11 cellular contexts compared by ENCODE assay signal in the genomic region with DNA sequence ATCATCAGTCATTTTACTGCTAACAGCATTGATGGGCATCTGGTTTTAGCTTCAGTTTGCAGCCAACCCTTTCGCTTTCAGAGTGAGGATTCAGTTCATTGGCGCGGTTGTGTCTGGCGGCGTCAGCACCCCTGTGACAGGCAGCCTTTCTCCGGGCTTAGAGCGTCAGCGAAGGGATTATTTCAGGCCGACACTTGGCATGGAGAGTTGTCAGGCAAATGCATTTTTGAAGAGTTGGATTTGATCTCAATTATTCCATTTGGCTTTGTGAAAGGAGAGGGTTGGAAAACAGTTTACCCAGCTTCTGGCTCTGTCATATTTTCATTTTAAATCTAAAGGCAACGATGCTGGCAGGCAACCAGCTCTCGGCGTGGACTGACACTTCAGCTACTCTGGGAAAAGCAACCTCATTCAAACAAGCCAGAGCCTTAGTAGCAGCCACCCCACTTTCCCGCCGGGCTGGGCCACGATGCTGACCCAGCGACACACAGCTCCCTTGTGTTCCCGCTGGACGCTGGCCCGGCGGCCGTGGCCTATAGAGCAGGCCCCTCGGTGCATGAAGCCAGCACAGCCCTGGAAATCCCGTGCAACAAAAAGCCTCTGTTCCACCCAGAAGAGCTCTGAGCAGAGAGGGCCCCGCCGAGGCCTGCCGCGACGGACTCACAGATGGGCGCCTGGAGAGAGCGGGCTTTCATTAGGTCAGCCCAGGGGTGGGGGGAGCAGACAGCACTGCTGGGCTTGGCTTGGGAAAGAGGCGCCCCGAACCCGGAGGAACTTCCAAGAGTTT. TPM values are rescaled to one million over a fixed set of nuclear protein-coding genes. Genes with fewer than 3 reads are reported as not detected.
A peak's percentile ranks its signal among the peaks of the same experiment; 100 is the strongest.
DNase-seq lines count a peak whose midpoint lies in the region; ATAC-seq and TF ChIP-seq lines count a peak whose summit lies in the region.
"Had no signal": no experiment of that assay in that cellular context is flagged by ENCODE, and none has a peak within 500 bp of the region (broad histone marks: within the 10 kb centered on the region; RNA-seq: fewer than 3 reads in every experiment).

No MANE protein-coding gene starts in this region.

- no peaks in the 10 kb centered on the region for H3K9me2 ChIP-seq in GM23338 (ENCODE audit: insufficient read depth)

- ATAC-seq in GM23338 (peak; percentile 66), left cardiac atrium (peak; percentile 70 to 80), sciatic nerve (peak; percentile 90), HG02610 (IDR thresholded peaks at IDR 0.05; ENCODE audit: unreplicated experiment) (no peak)
- ATAC-seq in stimulated activated naive CD8-positive, alpha-beta T cell treated with anti-CD3 and anti-CD28 coated beads, Interleukin-15, amount 100 ng/mL, for 72 hours: no peak

- no peaks in the 10 kb centered on the region for H3K36me3 Mint-ChIP-seq in GM23338 (ENCODE audit: low read depth)
- H3K36me3 Mint-ChIP-seq in Caco-2 (ENCODE audit: insufficient read depth, unreplicated experiment): no peaks in the 10 kb centered on the region

- intact Hi-C loops in left cardiac atrium (cut with DNase I): no loop called here
- intact Hi-C loops in sciatic nerve (cut with DNase I): no loop called here
- intact Hi-C loops in Caco-2 (cut with micrococcal nuclease; ENCODE audit: unreplicated experiment): no loop called here

- H3K36me3 ChIP-seq in GM23338 (ENCODE audit: insufficient read depth) (no peaks in the 10 kb centered on the region), WERI-Rb-1 (no peaks in the 10 kb centered on the region), Caco-2 (ENCODE audit: control insufficient read depth, insufficient read depth, low read length) (no peaks in the 10 kb centered on the region)
- H3K36me3 ChIP-seq: adrenal gland had no signal

- H3K9me3 ChIP-seq in WERI-Rb-1 (ENCODE audit: severe bottlenecking): no peaks in the 10 kb centered on the region
- H3K9me3 ChIP-seq in Caco-2: no peaks in the 10 kb centered on the region
- H3K9me3 ChIP-seq: adrenal gland had no signal

- H3K27me3 Mint-ChIP-seq in GM23338 (ENCODE audit: insufficient read depth, low read depth, poor library complexity): peaks cover 2% of the 10 kb centered on the region
- no peaks in the 10 kb centered on the region for H3K27me3 Mint-ChIP-seq in stimulated activated naive CD8-positive, alpha-beta T cell treated with anti-CD3 and anti-CD28 coated beads, Interleukin-15, amount 100 ng/mL, for 72 hours
- H3K27me3 Mint-ChIP-seq in Caco-2 (ENCODE audit: insufficient read depth, unreplicated experiment): no peaks in the 10 kb centered on the region

- no peaks in the 10 kb centered on the region for H3K9me3 Mint-ChIP-seq in GM23338
- H3K9me3 Mint-ChIP-seq in stimulated activated naive CD8-positive, alpha-beta T cell treated with anti-CD3 and anti-CD28 coated beads, Interleukin-15, amount 100 ng/mL, for 72 hours: no peaks in the 10 kb centered on the region
- H3K9me3 Mint-ChIP-seq in Caco-2 (ENCODE audit: unreplicated experiment): no peaks in the 10 kb centered on the region

- no peaks in the 10 kb centered on the region for H3F3A ChIP-seq in GM23338 (replicated peaks; ENCODE audit: low read depth)

- no peaks in the 10 kb centered on the region for H4K20me1 ChIP-seq in GM23338 (replicated peaks; ENCODE audit: insufficient read depth)

- no TSS peak for BruUV-seq in Caco-2 (replicated peaks; lab: Mats Ljungman, UMichigan)

- POLR2A ChIA-PET in Caco-2 (lab: Charles Lee): no interaction called here

- no peak overlapping the region for H3K27ac ChIP-seq in GM23338 (ENCODE audit: low read depth)
- peak overlapping the region; percentile 21; the same call in 1 of the 2 replicates for H3K27ac ChIP-seq in WERI-Rb-1

- peaks cover 3% of the 10 kb centered on the region for H3K4me1 Mint-ChIP-seq in GM23338
- no peaks in the 10 kb centered on the region for H3K4me1 Mint-ChIP-seq in stimulated activated naive CD8-positive, alpha-beta T cell treated with anti-CD3 and anti-CD28 coated beads, Interleukin-15, amount 100 ng/mL, for 72 hours
- H3K4me1 Mint-ChIP-seq in Caco-2 (ENCODE audit: low read depth, unreplicated experiment): no peaks in the 10 kb centered on the region

- no peak overlapping the region for H3K27ac Mint-ChIP-seq in GM23338
- no peak overlapping the region for H3K27ac Mint-ChIP-seq in stimulated activated naive CD8-positive, alpha-beta T cell treated with anti-CD3 and anti-CD28 coated beads, Interleukin-15, amount 100 ng/mL, for 72 hours
- no peak overlapping the region for H3K27ac Mint-ChIP-seq in Caco-2 (ENCODE audit: unreplicated experiment)

- H3K4me3 Mint-ChIP-seq in GM23338 (no peak overlapping the region), Caco-2 (ENCODE audit: unreplicated experiment) (no peak overlapping the region)
- H3K4me3 Mint-ChIP-seq in stimulated activated naive CD8-positive, alpha-beta T cell treated with anti-CD3 and anti-CD28 coated beads, Interleukin-15, amount 100 ng/mL, for 72 hours: no peak overlapping the region

- TF ChIP-seq CTCF in GM23338 (conservative IDR thresholded peaks at IDR 0.05; ENCODE audit: low read depth in 2 of 2): no peak
- TF ChIP-seq CTCF in WERI-Rb-1 (IDR thresholded peaks at IDR 0.05; ENCODE audit: low read depth, low read length): no peak
- TF ChIP-seq CTCF in Caco-2 (IDR thresholded peaks at IDR 0.05; ENCODE audit: insufficient read depth in 1 of 2, low read depth in 1 of 2, low read length in 1 of 2, severe bottlenecking in 1 of 2, unreplicated experiment in 1 of 2): no peak

- H3K4me3 ChIP-seq in GM23338: no peak overlapping the region
- H3K4me3 ChIP-seq in WERI-Rb-1 (ENCODE audit: low read depth, low read length): peak overlapping the region; percentile 6
- no peak overlapping the region for H3K4me3 ChIP-seq in Caco-2 (ENCODE audit: low read depth, low read length)
- H3K4me3 ChIP-seq: adrenal gland had no signal

- peak overlapping the region; percentile 59 for H2AFZ ChIP-seq in GM23338

- no peak overlapping the region for H3K4me2 ChIP-seq in GM23338

- no peaks in the 10 kb centered on the region for H3K27me3 ChIP-seq in GM23338 (ENCODE audit: insufficient read depth)
- H3K27me3 ChIP-seq in WERI-Rb-1 (ENCODE audit: insufficient read depth, low read depth, severe bottlenecking): no peaks in the 10 kb centered on the region
- no peaks in the 10 kb centered on the region for H3K27me3 ChIP-seq in Caco-2 (replicated peaks; ENCODE audit: control insufficient read depth, insufficient read depth, low read length)
- H3K27me3 ChIP-seq: adrenal gland had no signal

- no peaks in the 10 kb centered on the region for H3K79me2 ChIP-seq in GM23338 (replicated peaks; ENCODE audit: insufficient read depth)

- H3K4me1 ChIP-seq in GM23338 (ENCODE audit: insufficient read depth) (no peaks in the 10 kb centered on the region), Caco-2 (no peaks in the 10 kb centered on the region)

- DNase-seq in GM23338 (ENCODE audit: low spot score): peak; percentile 44
- peak; percentile 76 for DNase-seq in WERI-Rb-1
- peak; percentile 46 for DNase-seq in left cardiac atrium
- DNase-seq in sciatic nerve (ENCODE audit: low spot score): peak; percentile 87
- no peak for DNase-seq in stimulated activated naive CD8-positive, alpha-beta T cell treated with anti-CD3 and anti-CD28 coated beads, Interleukin-15, amount 100 ng/mL, for 72 hours
- DNase-seq in stimulated activated CD4-positive, alpha-beta T cell treated with anti-CD3 and anti-CD28 coated beads, Interleukin-2, amount 100 ng/mL, for 24 hours: no peak
- no peak for DNase-seq in Caco-2
- DNase-seq: DMS 273 treated with DMSO at 0.1 percent for 48 hours, NCI-H1694 had no signal

- CTCF ChIA-PET in Caco-2 (lab: Charles Lee): no interaction called here

TF ChIP-seq in GM23338, 12 proteins besides CTCF, POLR2A, EP300 and RAD21:
- TF ChIP-seq CREB1 (CRISPR knock-in tag; IDR thresholded peaks at IDR 0.05; ENCODE audit: low read depth) (no peak), ZNF331 (CRISPR knock-in tag; IDR thresholded peaks at IDR 0.05; ENCODE audit: low read depth) (no peak), NANOG (IDR thresholded peaks at IDR 0.05; ENCODE audit: borderline replicate concordance) (no peak), JUNB (IDR thresholded peaks at IDR 0.05; ENCODE audit: unreplicated experiment) (no peak), ZNF114 (CRISPR knock-in tag; IDR thresholded peaks at IDR 0.05) (no peak), EZH2 (IDR thresholded peaks at IDR 0.05; ENCODE audit: low read depth, unreplicated experiment) (no peak), STAT1 (IDR thresholded peaks at IDR 0.05; ENCODE audit: unreplicated experiment) (no peak), POLR2AphosphoS5 (IDR thresholded peaks at IDR 0.05; ENCODE audit: low read depth) (no peak)
- TF ChIP-seq, protein P1, sequence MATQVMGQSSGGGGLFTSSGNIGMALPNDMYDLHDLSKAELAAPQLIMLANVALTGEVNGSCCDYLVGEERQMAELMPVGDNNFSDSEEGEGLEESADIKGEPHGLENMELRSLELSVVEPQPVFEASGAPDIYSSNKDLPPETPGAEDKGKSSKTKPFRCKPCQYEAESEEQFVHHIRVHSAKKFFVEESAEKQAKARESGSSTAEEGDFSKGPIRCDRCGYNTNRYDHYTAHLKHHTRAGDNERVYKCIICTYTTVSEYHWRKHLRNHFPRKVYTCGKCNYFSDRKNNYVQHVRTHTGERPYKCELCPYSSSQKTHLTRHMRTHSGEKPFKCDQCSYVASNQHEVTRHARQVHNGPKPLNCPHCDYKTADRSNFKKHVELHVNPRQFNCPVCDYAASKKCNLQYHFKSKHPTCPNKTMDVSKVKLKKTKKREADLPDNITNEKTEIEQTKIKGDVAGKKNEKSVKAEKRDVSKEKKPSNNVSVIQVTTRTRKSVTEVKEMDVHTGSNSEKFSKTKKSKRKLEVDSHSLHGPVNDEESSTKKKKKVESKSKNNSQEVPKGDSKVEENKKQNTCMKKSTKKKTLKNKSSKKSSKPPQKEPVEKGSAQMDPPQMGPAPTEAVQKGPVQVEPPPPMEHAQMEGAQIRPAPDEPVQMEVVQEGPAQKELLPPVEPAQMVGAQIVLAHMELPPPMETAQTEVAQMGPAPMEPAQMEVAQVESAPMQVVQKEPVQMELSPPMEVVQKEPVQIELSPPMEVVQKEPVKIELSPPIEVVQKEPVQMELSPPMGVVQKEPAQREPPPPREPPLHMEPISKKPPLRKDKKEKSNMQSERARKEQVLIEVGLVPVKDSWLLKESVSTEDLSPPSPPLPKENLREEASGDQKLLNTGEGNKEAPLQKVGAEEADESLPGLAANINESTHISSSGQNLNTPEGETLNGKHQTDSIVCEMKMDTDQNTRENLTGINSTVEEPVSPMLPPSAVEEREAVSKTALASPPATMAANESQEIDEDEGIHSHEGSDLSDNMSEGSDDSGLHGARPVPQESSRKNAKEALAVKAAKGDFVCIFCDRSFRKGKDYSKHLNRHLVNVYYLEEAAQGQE (IDR thresholded peaks at IDR 0.05; ENCODE audit: unreplicated experiment): no peak

RNA-seq across cellular contexts. Expression of a gene that starts 28.9 kb away (rescaled TPM):
- 255 and 263 TPM in 2 replicates for total RNA-seq in GM23338 (2014; rRNA removed; shearing (Covaris generic))
- polyA plus RNA-seq in GM23338 (2016; fragmentation: Nextera tagmentation; extraction: Ambion mirVana): 75.0 and 78.0 TPM in 2 replicates
- total RNA-seq in left cardiac atrium (10 to 100 TPM; 17.5 to 22.7 TPM), sciatic nerve (44.4 TPM), Caco-2 (2022) (49.3 and 52.8 TPM in 2 replicates)

Comparison
In these comparisons a context has a peak if more than half of its experiments do, and no peak if none do; other contexts are left out.
1. ATAC-seq: peak in GM23338 (single experiment), left cardiac atrium (2 of 2) and sciatic nerve (single experiment); none in HG02610 (single experiment) and stimulated activated naive CD8-positive, alpha-beta T cell treated with anti-CD3 and anti-CD28 coated beads, Interleukin-15, amount 100 ng/mL, for 72 hours (single experiment).
2. DNase-seq: peak in GM23338 (single experiment), WERI-Rb-1 (single experiment), left cardiac atrium (single experiment) and sciatic nerve (single experiment); none in stimulated activated naive CD8-positive, alpha-beta T cell treated with anti-CD3 and anti-CD28 coated beads, Interleukin-15, amount 100 ng/mL, for 72 hours (0 of 2), stimulated activated CD4-positive, alpha-beta T cell treated with anti-CD3 and anti-CD28 coated beads, Interleukin-2, amount 100 ng/mL, for 24 hours (0 of 2) and Caco-2 (0 of 2).